ENCODE assay signal across 8 cellular contexts in the genomic region with DNA sequence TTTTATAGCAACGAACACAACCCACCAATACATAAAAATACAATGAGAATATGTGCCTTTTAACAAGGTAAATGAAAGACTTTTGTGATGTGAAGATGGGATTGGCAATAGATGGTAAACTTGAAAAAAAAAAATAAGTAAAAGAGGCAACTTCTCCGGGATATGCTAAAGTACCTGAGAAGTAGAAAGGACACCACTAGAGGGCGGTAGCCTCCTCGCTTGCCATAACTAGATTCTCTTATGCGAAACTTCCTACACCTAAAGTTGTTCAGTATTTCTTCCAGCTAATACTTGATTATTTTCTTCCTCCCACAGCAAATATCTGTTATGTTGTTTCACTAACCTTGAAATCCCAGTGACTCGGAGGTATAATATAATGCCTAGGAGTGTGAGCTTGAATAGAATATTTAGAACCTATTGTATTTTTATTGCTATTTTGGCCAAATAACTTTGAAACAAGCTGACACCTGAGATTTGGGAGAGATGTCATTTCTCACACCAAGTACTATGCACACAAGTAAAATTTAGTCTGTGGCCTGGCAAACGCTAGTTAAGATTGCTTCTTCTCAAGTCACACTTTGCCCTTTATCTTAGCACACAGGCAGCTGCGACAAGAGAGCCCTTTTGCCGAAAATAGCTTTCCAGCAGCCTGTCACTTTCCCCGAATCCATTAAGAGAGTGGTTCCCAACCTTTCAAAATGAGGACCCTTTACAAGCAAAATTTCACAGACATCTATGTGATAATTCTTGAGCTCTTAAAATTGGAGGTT. TPM values are rescaled to one million over a fixed set of nuclear protein-coding genes. Genes with fewer than 3 reads are reported as not detected.
DNase-seq lines count a peak whose midpoint lies in the region; ATAC-seq and TF ChIP-seq lines count a peak whose summit lies in the region.

No MANE protein-coding gene starts in this region.

- no peak for DNase-seq in AG04449 (ENCODE audit: low read depth, low spot score)
- peak; percentile 83 for DNase-seq in NCI-H460 (ENCODE audit: extremely low read depth, low read depth)
- DNase-seq in activated CD4-positive, alpha-beta T cell treated with anti-CD3 and anti-CD28 coated beads, Interleukin-2, amount 10 ng/mL, durations not matched to agents 7 days and 5 days, result peak; percentile 66
- peak; percentile 40 to 52 (median 45) for DNase-seq in effector memory CD8-positive, alpha-beta T cell
- DNase-seq in mesendoderm, result peak; percentile 82
- peak; percentile 6 to 39 for DNase-seq in stimulated activated CD8-positive, alpha-beta memory T cell treated with anti-CD3 and anti-CD28 coated beads, Interleukin-2, amount 100 ng/mL, for 1 hour (ENCODE audit: low read depth in 2 of 2)

- H3K4me1 Mint-ChIP-seq in activated CD4-positive, alpha-beta T cell treated with anti-CD3 and anti-CD28 coated beads, Interleukin-2, amount 10 ng/mL, durations not matched to agents 7 days and 5 days, result no peaks in the 10 kb centered on the region
- no peaks in the 10 kb centered on the region for H3K4me1 Mint-ChIP-seq in effector memory CD8-positive, alpha-beta T cell (ENCODE audit: low read depth in 2 of 2)

- H3K27ac ChIP-seq in mesendoderm (ENCODE audit: low read depth, low read length), result no peak overlapping the region

- no peak overlapping the region for H2AK5ac ChIP-seq in mesendoderm (ENCODE audit: low read length)

- H4K8ac ChIP-seq in mesendoderm (ENCODE audit: low read depth, low read length), result no peak overlapping the region

- no peak overlapping the region for H3K56ac ChIP-seq in mesendoderm (ENCODE audit: low read length)

- no peak overlapping the region for H3K4me3 Mint-ChIP-seq in activated CD4-positive, alpha-beta T cell treated with anti-CD3 and anti-CD28 coated beads, Interleukin-2, amount 10 ng/mL, durations not matched to agents 7 days and 5 days
- no peak overlapping the region for H3K4me3 Mint-ChIP-seq in effector memory CD8-positive, alpha-beta T cell

- H3K36me3 Mint-ChIP-seq in activated CD4-positive, alpha-beta T cell treated with anti-CD3 and anti-CD28 coated beads, Interleukin-2, amount 10 ng/mL, durations not matched to agents 7 days and 5 days (ENCODE audit: low read depth), result no peaks in the 10 kb centered on the region
- H3K36me3 Mint-ChIP-seq in effector memory CD8-positive, alpha-beta T cell (ENCODE audit: insufficient read depth), result no peaks in the 10 kb centered on the region

- H3K4me2 ChIP-seq in mesendoderm (ENCODE audit: low read length), result no peak overlapping the region

- H2BK120ac ChIP-seq in mesendoderm (ENCODE audit: low read depth, low read length), result no peak overlapping the region

- POLR2A ChIA-PET in AG04449 (lab: Yijun Ruan, JAX), result no interaction called here
- POLR2A ChIA-PET in activated CD4-positive, alpha-beta T cell treated with anti-CD3 and anti-CD28 coated beads, Interleukin-2, amount 10 ng/mL, durations not matched to agents 7 days and 5 days (lab: Charles Lee), result no interaction called here

- H3K79me1 ChIP-seq in mesendoderm (ENCODE audit: low read length), result no peaks in the 10 kb centered on the region

- CTCF ChIA-PET in AG04449 (lab: Yijun Ruan, JAX), result interaction anchor here (0.6 to 4.3 kb wide), 57 partner anchors 8 to 615 kb away, joined by 3 to 46 read pairs (median 4); no protein-coding TSS in a partner anchor
- CTCF ChIA-PET in activated CD4-positive, alpha-beta T cell treated with anti-CD3 and anti-CD28 coated beads, Interleukin-2, amount 10 ng/mL, durations not matched to agents 7 days and 5 days (lab: Charles Lee), result interaction anchor here (0.6 to 1.0 kb wide), 2 partner anchors 177 to 186 kb away, joined by 3 to 4 read pairs; no protein-coding TSS in a partner anchor

- H2BK15ac ChIP-seq in mesendoderm (replicated peaks; ENCODE audit: low read depth), result no peak overlapping the region

- no peaks in the 10 kb centered on the region for H3K79me2 ChIP-seq in mesendoderm (ENCODE audit: control insufficient read depth, insufficient read depth, low read length)

- TF ChIP-seq CTCF in AG04449 (IDR thresholded peaks at IDR 0.05; ENCODE audit: insufficient read depth, low read length, missing control alignments), result peak; percentile 76

- H3K4me3 ChIP-seq in AG04449 (ENCODE audit: low read depth, low read length) (no peak overlapping the region), mesendoderm (ENCODE audit: low read length) (no peak overlapping the region)

- H3K27ac Mint-ChIP-seq in activated CD4-positive, alpha-beta T cell treated with anti-CD3 and anti-CD28 coated beads, Interleukin-2, amount 10 ng/mL, durations not matched to agents 7 days and 5 days, result no peak overlapping the region
- no peak overlapping the region for H3K27ac Mint-ChIP-seq in effector memory CD8-positive, alpha-beta T cell

- no peak overlapping the region for H3K4ac ChIP-seq in mesendoderm (ENCODE audit: low read depth, low read length)

- no CpG with 5 or more reads among the region's 10 CpGs for WGBS in mesendoderm (ENCODE audit: extremely low coverage, insufficient coverage, low lambda C conversion rate)

- H3K4me1 ChIP-seq in mesendoderm (ENCODE audit: control insufficient read depth, low read depth, low read length), result peaks cover 2% of the 10 kb centered on the region

- peaks cover 8% of the 10 kb centered on the region for H3K27me3 Mint-ChIP-seq in activated CD4-positive, alpha-beta T cell treated with anti-CD3 and anti-CD28 coated beads, Interleukin-2, amount 10 ng/mL, durations not matched to agents 7 days and 5 days
- peaks cover 0 to 19% of the 10 kb centered on the region in 2 donors for H3K27me3 Mint-ChIP-seq in effector memory CD8-positive, alpha-beta T cell

- ATAC-seq in GM18508 (IDR thresholded peaks at IDR 0.05; ENCODE audit: insufficient read depth, unreplicated experiment) (peak; percentile 76), HG03064 (IDR thresholded peaks at IDR 0.05; ENCODE audit: low read depth, unreplicated experiment) (peak; percentile 83)
- ATAC-seq in effector memory CD8-positive, alpha-beta T cell (replicated peaks), result peak; percentile 71

- no peak overlapping the region for H3K18ac ChIP-seq in mesendoderm (ENCODE audit: low read length)

- H3K36me3 ChIP-seq in mesendoderm (ENCODE audit: control insufficient read depth, insufficient read depth, low read length), result no peaks in the 10 kb centered on the region

- H3K23ac ChIP-seq in mesendoderm (ENCODE audit: low read length), result no peak overlapping the region

- H3K9ac ChIP-seq in mesendoderm (ENCODE audit: low read length), result no peak overlapping the region

- H3K9me3 Mint-ChIP-seq in activated CD4-positive, alpha-beta T cell treated with anti-CD3 and anti-CD28 coated beads, Interleukin-2, amount 10 ng/mL, durations not matched to agents 7 days and 5 days, result no peaks in the 10 kb centered on the region
- H3K9me3 Mint-ChIP-seq in effector memory CD8-positive, alpha-beta T cell, result no peaks in the 10 kb centered on the region

- no peaks in the 10 kb centered on the region for H3K27me3 ChIP-seq in mesendoderm (ENCODE audit: insufficient read depth, low read length, poor library complexity)

- no peak overlapping the region for H2BK5ac ChIP-seq in mesendoderm (ENCODE audit: low read length)

- no peak overlapping the region for H4K5ac ChIP-seq in mesendoderm (ENCODE audit: low read length)

RNA-seq across cellular contexts. Expression of a gene that starts 44.9 kb away (rescaled TPM):
- total RNA-seq in NCI-H460 (2014; rRNA removed; shearing (Covaris generic)), result 252 and 253 TPM in 2 replicates
- polyA plus RNA-seq in NCI-H460 (2014; cell fraction: nucleus; rRNA removed), result 66.3 and 84.7 TPM in 2 replicates
- 10 to 100 TPM; 23.2 to 26.7 TPM for total RNA-seq in activated CD4-positive, alpha-beta T cell treated with anti-CD3 and anti-CD28 coated beads, Interleukin-2, amount 10 ng/mL, durations not matched to agents 7 days and 5 days
- 73.1 TPM for polyA plus RNA-seq in mesendoderm (2013, experiment 1 of 2)
- polyA plus RNA-seq in mesendoderm (2013, experiment 2 of 2), result 75.8 TPM
